ENCODE assay signal across 8 cellular contexts in the genomic region with DNA sequence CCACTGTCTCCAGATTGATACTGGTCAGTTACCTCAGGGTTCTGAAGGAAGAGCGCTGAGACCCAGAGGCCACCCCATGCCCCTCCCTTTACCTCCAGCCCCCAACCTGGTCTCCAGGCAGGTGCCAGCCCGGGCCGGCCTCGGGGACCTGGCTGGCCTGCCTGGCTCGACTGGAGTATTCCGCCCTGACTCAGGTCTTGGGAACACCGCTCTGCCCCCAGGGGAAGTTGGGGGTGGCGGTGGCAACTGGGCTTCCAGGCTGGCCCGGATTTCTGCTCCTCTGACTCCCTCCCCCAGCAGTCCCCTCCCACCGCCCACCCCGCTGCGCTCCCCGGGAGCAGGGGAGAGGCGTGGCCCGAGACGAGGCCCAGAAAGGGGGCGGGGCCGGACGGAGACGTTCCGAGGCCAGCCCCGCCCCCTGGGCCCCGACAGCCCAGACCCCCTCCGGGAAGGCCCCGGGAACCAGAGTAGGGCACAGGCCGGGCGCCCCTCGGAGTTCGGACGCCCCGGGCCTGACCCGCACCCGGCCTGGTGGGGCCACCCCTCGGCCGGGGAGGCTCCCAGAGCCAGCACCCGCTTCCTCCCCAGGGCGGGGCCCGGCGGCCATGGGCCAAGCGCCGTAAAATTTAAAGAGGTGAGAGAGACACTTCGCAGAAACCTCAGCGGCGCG.
DNase-seq lines count a peak whose midpoint lies in the region; ATAC-seq and TF ChIP-seq lines count a peak whose summit lies in the region.

No MANE protein-coding gene starts in this region.

- H3K27ac Mint-ChIP-seq in CD4-positive, alpha-beta memory T cell: peak overlapping the region; percentile 94 to 99 (median 98)
- peak overlapping the region; percentile 82 for H3K27ac Mint-ChIP-seq in activated naive CD4-positive, alpha-beta T cell treated with anti-CD3 and anti-CD28 coated beads for 36 hours

- H3K9ac ChIP-seq in rectal smooth muscle tissue (ENCODE audit: low read length): peak overlapping the region; percentile 27

- in situ Hi-C loops in SK-MEL-5 (cut with HindIII; ENCODE audit: low pct_unique_long_range_greater_than_20kb, low sequenced_read_pairs): no loop called here

- peaks cover 40% of the 10 kb centered on the region for H3K4me1 ChIP-seq in CD4-positive, alpha-beta memory T cell (ENCODE audit: insufficient read depth, low read length)
- H3K4me1 ChIP-seq in rectal smooth muscle tissue (ENCODE audit: control insufficient read depth, insufficient read depth, low read length) (no peaks in the 10 kb centered on the region), vagina (peaks cover 18% of the 10 kb centered on the region)

- no peaks in the 10 kb centered on the region for H3K36me3 ChIP-seq in CD4-positive, alpha-beta memory T cell (ENCODE audit: insufficient read depth, low read length)
- no peaks in the 10 kb centered on the region for H3K36me3 ChIP-seq in rectal smooth muscle tissue (ENCODE audit: control insufficient read depth, insufficient read depth, low read length)
- no peaks in the 10 kb centered on the region for H3K36me3 ChIP-seq in vagina

- TF ChIP-seq POLR2A in vagina (IDR thresholded peaks at IDR 0.05): no peak

- DNase-seq in CD4-positive, alpha-beta memory T cell: peak; percentile 84 to 89 (median 85)
- DNase-seq in HS-5 (ENCODE audit: low read depth) (peak; percentile 25), SK-MEL-5 (ENCODE audit: low read depth, low spot score) (peak; percentile 80), cardiac septum (ENCODE audit: low spot score) (peak; percentile 87), vagina (ENCODE audit: extremely low spot score in 2 of 2) (no peak)
- peak; percentile 93 for DNase-seq in activated naive CD4-positive, alpha-beta T cell treated with anti-CD3 and anti-CD28 coated beads for 36 hours

- H3K9me3 ChIP-seq in CD4-positive, alpha-beta memory T cell (ENCODE audit: control insufficient read depth in 1 of 2, low read length in 2 of 2): no peaks in the 10 kb centered on the region
- no peaks in the 10 kb centered on the region for H3K9me3 ChIP-seq in vagina

- H3K9me3 Mint-ChIP-seq in CD4-positive, alpha-beta memory T cell: peaks cover 0 to 3% (median 0%) of the 10 kb centered on the region in 8 donors
- H3K9me3 Mint-ChIP-seq in activated naive CD4-positive, alpha-beta T cell treated with anti-CD3 and anti-CD28 coated beads for 36 hours: no peaks in the 10 kb centered on the region

- no peak for TF ChIP-seq CTCF in vagina (IDR thresholded peaks at IDR 0.05)

- H3K4me1 Mint-ChIP-seq in CD4-positive, alpha-beta memory T cell: peaks cover 33 to 54% (median 42%) of the 10 kb centered on the region in 4 donors
- H3K4me1 Mint-ChIP-seq in activated naive CD4-positive, alpha-beta T cell treated with anti-CD3 and anti-CD28 coated beads for 36 hours (ENCODE audit: low read depth): peaks cover 35% of the 10 kb centered on the region

- no peaks in the 10 kb centered on the region for H3K27me3 ChIP-seq in CD4-positive, alpha-beta memory T cell (ENCODE audit: insufficient read depth, low read length)
- H3K27me3 ChIP-seq in rectal smooth muscle tissue (ENCODE audit: control insufficient read depth, insufficient read depth, low read length) (no peaks in the 10 kb centered on the region), vagina (no peaks in the 10 kb centered on the region)

- peak overlapping the region; percentile 29 to 80 for H3K4me3 ChIP-seq in CD4-positive, alpha-beta memory T cell (ENCODE audit: low read length in 2 of 2)
- peak overlapping the region; percentile 66 for H3K4me3 ChIP-seq in rectal smooth muscle tissue (ENCODE audit: low read length)
- peak overlapping the region; percentile 44 to 52 for H3K4me3 ChIP-seq in vagina

- intact Hi-C loops in CD4-positive, alpha-beta memory T cell (cut with micrococcal nuclease): loop anchor here (2.0 kb wide), 1 partner anchor 82 kb away; a partner anchor contains a TSS
- intact Hi-C loops in activated naive CD4-positive, alpha-beta T cell treated with anti-CD3 and anti-CD28 coated beads for 36 hours (cut with micrococcal nuclease): loop anchor here (1.0 to 5.0 kb wide), 4 partner anchors 16 to 665 kb away; no protein-coding TSS in a partner anchor
- intact Hi-C loops in cardiac septum (cut with DNase I) (no loop called here), vagina (cut with DNase I) (no loop called here)

- peak; percentile 74 for ATAC-seq in GM19455 (IDR thresholded peaks at IDR 0.05; ENCODE audit: unreplicated experiment)

- peak overlapping the region; percentile 83 to 93 (median 90) for H3K4me3 Mint-ChIP-seq in CD4-positive, alpha-beta memory T cell
- peak overlapping the region; percentile 84 for H3K4me3 Mint-ChIP-seq in activated naive CD4-positive, alpha-beta T cell treated with anti-CD3 and anti-CD28 coated beads for 36 hours

- peak overlapping the region; percentile 89 for H3K27ac ChIP-seq in CD4-positive, alpha-beta memory T cell (ENCODE audit: low read depth, low read length)
- H3K27ac ChIP-seq in rectal smooth muscle tissue (ENCODE audit: low read depth, low read length) (peak overlapping the region; percentile 47), vagina (peak overlapping the region; percentile 68)

- POLR2A ChIA-PET in CD4-positive, alpha-beta memory T cell (lab: Charles Lee; ENCODE audit: partially characterized antibody): interaction anchor here (1.0 to 2.2 kb wide), 8 partner anchors 11 to 138 kb away, joined by 3 to 42 read pairs (median 10); a partner anchor contains a TSS

- H3K27me3 Mint-ChIP-seq in CD4-positive, alpha-beta memory T cell: no peaks in the 10 kb centered on the region
- H3K27me3 Mint-ChIP-seq in activated naive CD4-positive, alpha-beta T cell treated with anti-CD3 and anti-CD28 coated beads for 36 hours (ENCODE audit: low read depth): no peaks in the 10 kb centered on the region

- CTCF ChIA-PET in CD4-positive, alpha-beta memory T cell (lab: Charles Lee; ENCODE audit: partially characterized antibody): interaction anchor here (1.1 to 4.6 kb wide), 2 partner anchors 16 to 59 kb away, joined by 3 to 61 read pairs; no protein-coding TSS in a partner anchor
- CTCF ChIA-PET in activated naive CD4-positive, alpha-beta T cell treated with anti-CD3 and anti-CD28 coated beads for 36 hours (lab: Charles Lee): no interaction called here

- H3K36me3 Mint-ChIP-seq in CD4-positive, alpha-beta memory T cell: peaks cover 0 to 4% of the 10 kb centered on the region in 2 donors
- H3K36me3 Mint-ChIP-seq in activated naive CD4-positive, alpha-beta T cell treated with anti-CD3 and anti-CD28 coated beads for 36 hours (ENCODE audit: low read depth): no peaks in the 10 kb centered on the region

Comparison
In these comparisons a context has a peak if more than half of its experiments do, and no peak if none do; other contexts are left out.
1. DNase-seq: peak in CD4-positive, alpha-beta memory T cell (5 of 5), HS-5 (single experiment), SK-MEL-5 (single experiment), activated naive CD4-positive, alpha-beta T cell treated with anti-CD3 and anti-CD28 coated beads for 36 hours (single experiment) and cardiac septum (single experiment); none in vagina (0 of 2).
2. intact Hi-C loops: an anchor here in CD4-positive, alpha-beta memory T cell (2.0 kb wide) and activated naive CD4-positive, alpha-beta T cell treated with anti-CD3 and anti-CD28 coated beads for 36 hours (1.0 to 5.0 kb wide); none called in cardiac septum and vagina.
3. Peak in every context shown above with its lines, with median percentiles within 50 percentile points of each other: H3K27ac ChIP-seq and H3K4me3 ChIP-seq.